In the genomic region with DNA sequence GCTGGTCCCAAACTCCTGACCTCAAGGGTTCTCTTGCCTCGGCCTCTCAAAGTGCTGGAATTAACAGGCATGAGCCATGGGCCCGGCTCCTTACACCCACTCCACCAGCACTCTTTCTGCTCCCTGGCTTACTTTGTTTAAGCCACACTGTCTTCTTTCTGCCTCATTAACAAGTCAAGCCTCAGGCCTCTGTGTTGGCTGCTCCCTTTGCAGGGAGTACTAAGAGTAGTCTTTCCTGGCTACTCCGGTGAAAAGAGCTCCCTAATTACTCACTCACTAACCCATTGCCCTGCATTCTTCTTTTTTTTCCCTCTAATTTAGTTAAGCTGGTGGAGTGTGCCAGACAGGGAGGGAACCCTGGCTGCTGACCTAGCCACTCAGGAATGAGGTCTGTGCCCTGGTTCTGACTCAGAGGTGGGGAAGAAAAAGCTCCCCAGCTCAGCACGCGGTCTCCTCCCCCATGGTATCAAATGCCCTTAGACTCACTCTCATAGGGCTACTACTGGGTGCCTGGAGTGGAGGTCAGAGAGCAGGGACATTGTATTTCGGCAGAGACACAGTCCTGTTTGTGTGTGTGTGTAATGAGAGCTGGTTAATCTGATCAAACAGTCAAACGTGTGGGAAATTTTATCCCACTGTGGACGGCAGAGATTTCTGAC, we compare ENCODE assay signal across 9 cellular contexts. TPM values are rescaled to one million over a fixed set of nuclear protein-coding genes. Genes with fewer than 3 reads are reported as not detected.
DNase-seq lines count a peak whose midpoint lies in the region; ATAC-seq and TF ChIP-seq lines count a peak whose summit lies in the region.
"Had no signal": no experiment of that assay in that cellular context is flagged by ENCODE, and none has a peak within 500 bp of the region (broad histone marks: within the 10 kb centered on the region; RNA-seq: fewer than 3 reads in every experiment).

No MANE protein-coding gene starts in this region.

- no peak for TF ChIP-seq CTCF in breast epithelium (IDR thresholded peaks at IDR 0.05)
- no peak for TF ChIP-seq CTCF in left lung (IDR thresholded peaks at IDR 0.05)
- no peak for TF ChIP-seq CTCF in tibial nerve (IDR thresholded peaks at IDR 0.05)

- ATAC-seq in left lung (peak; percentile 94), HG03095 (IDR thresholded peaks at IDR 0.05; ENCODE audit: unreplicated experiment) (no peak), HG03175 (IDR thresholded peaks at IDR 0.05; ENCODE audit: unreplicated experiment) (no peak), GM19455 (IDR thresholded peaks at IDR 0.05; ENCODE audit: unreplicated experiment) (no peak)

- H3K27ac ChIP-seq in breast epithelium = peak overlapping the region; percentile 69 to 86
- H3K27ac ChIP-seq in left lung = peak overlapping the region; percentile 49 to 58
- H3K27ac ChIP-seq in tibial nerve = peak overlapping the region; percentile 30 to 88 (median 68)

- no peaks in the 10 kb centered on the region for H3K9me3 ChIP-seq in breast epithelium
- H3K9me3 ChIP-seq in left lung = no peaks in the 10 kb centered on the region
- no peaks in the 10 kb centered on the region for H3K9me3 ChIP-seq in tibial nerve

- TF ChIP-seq POLR2A in breast epithelium (IDR thresholded peaks at IDR 0.05) (no peak), tibial nerve (IDR thresholded peaks at IDR 0.05) (no peak)

- DNase-seq in DMS53 (lab: John Stamatoyannopoulos, UW) (peak; percentile 79), NCI-H187 treated with DMSO at 0.1 percent for 48 hours (lab: John Stamatoyannopoulos, UW) (peak; percentile 83), breast epithelium (ENCODE audit: low spot score in 2 of 2) (peak in 1 of 2 donors; percentile 77), left lung (peak in 1 of 2 donors; percentile 77), tibial nerve (ENCODE audit: low spot score in 2 of 2) (peak in 1 of 2 donors; percentile 48)

- intact Hi-C loops in breast epithelium (cut with DNase I; ENCODE audit: low total_unique reads) (no loop called here), left lung (cut with DNase I) (no loop called here)

- H3K4me3 ChIP-seq in breast epithelium (no peak overlapping the region), left lung (no peak overlapping the region), tibial nerve (no peak overlapping the region)

- H3K4me1 ChIP-seq in breast epithelium (no peaks in the 10 kb centered on the region), left lung (peaks cover 0 to 11% of the 10 kb centered on the region in 2 donors), tibial nerve (peaks cover 0 to 14% (median 4%) of the 10 kb centered on the region in 4 donors)

- H3K36me3 ChIP-seq in breast epithelium (no peaks in the 10 kb centered on the region), left lung (no peaks in the 10 kb centered on the region), tibial nerve (no peaks in the 10 kb centered on the region)

- 17 to 19% methylated on average over 8 of the region's 8 CpGs for WGBS in tibial nerve, 2 donors

- H3K27me3 ChIP-seq in breast epithelium (no peaks in the 10 kb centered on the region), left lung (no peaks in the 10 kb centered on the region), tibial nerve (no peaks in the 10 kb centered on the region)

- peak in 1 of 2 donors; percentile 32 for TF ChIP-seq EP300 in tibial nerve (IDR thresholded peaks at IDR 0.05)

RNA-seq across cellular contexts. Expression of gene GALNT6, which starts 19.8 kb away (rescaled TPM):
- total RNA-seq in breast epithelium = 10 to 100 TPM in 2 of 3 donors, 1 to 10 TPM in 1; 5.8 to 55.8 (median 48.2) TPM
- total RNA-seq in left lung = 10 to 100 TPM in 1 of 2 donors, 1 to 10 TPM in 1; 7.6 to 21.8 TPM
- total RNA-seq in tibial nerve = 1 to 10 TPM; 1.0 to 6.3 (median 4.3) TPM

RNA-seq across cellular contexts. Expression of gene CELA1, which starts 24.9 kb away (rescaled TPM):
- total RNA-seq in breast epithelium = not detected
- not detected for total RNA-seq in left lung
- total RNA-seq in tibial nerve = not detected
- total RNA-seq: lower leg skin had no signal

RNA-seq across cellular contexts. Expression of gene BIN2, which starts 47.5 kb away (rescaled TPM):
- 1 to 10 TPM; 2.3 to 7.6 (median 6.2) TPM for total RNA-seq in breast epithelium
- 10 to 100 TPM; 15.5 to 46.0 TPM for total RNA-seq in left lung
- total RNA-seq in tibial nerve = 10 to 100 TPM in 1 of 4 donors, 1 to 10 TPM in 3; 2.8 to 11.1 (median 4.3) TPM

RNA-seq across cellular contexts. Expression of gene SLC4A8, which starts 53.2 kb away (rescaled TPM):
- total RNA-seq in breast epithelium = 1 to 10 TPM in 2 of 3 donors, under 1 TPM in 1; 0.64 to 8.3 (median 6.2) TPM
- 1 to 10 TPM; 1.7 to 3.9 TPM for total RNA-seq in left lung
- 1 to 10 TPM in 3 of 4 donors, under 1 TPM in 1; 0.59 to 5.7 (median 1.5) TPM for total RNA-seq in tibial nerve
